8 cellular contexts compared by ENCODE assay signal in genomic region chr15:90249123-90249863, GRCh38. TPM values are rescaled to one million over a fixed set of nuclear protein-coding genes. Genes with fewer than 3 reads are reported as not detected.
DNase-seq lines count a peak whose midpoint lies in the region; ATAC-seq and TF ChIP-seq lines count a peak whose summit lies in the region.

TTLL13 (plus strand) TSS chr15:90249556; CDS start chr15:90250631, 1,075 bp downstream.

- H3K27ac ChIP-seq in spleen = peak within 1 kb of the TSS in 6 of 8 donors; percentile 20 to 70 (median 40)

- TF ChIP-seq POLR2A in spleen (IDR thresholded peaks at IDR 0.05) = no peak

- 2 to 8% (median 4%) methylated on average over 32 to 45 of the region's 45 CpGs for WGBS in spleen, 5 donors

- DNase-seq in DMS 273 (lab: John Stamatoyannopoulos, UW; ENCODE audit: unreplicated experiment) (peak; percentile 93), NCI-H2171 treated with DMSO at 0.1 percent for 48 hours (lab: John Stamatoyannopoulos, UW) (peak; percentile 79), islet precursor cell (peak; percentile 98), spleen (peak; percentile 96)
- DNase-seq in central memory CD4-positive, alpha-beta T cell = peak; percentile 39

- peaks cover 0 to 22% (median 16%) of the 10 kb centered on the region in 6 donors for H3K4me1 ChIP-seq in spleen

- intact Hi-C loops in spleen (cut with DNase I; ENCODE audit: low total_unique reads) = no loop called here

- no peaks in the 10 kb centered on the region for H3K27me3 ChIP-seq in spleen (replicated peaks in 1 of 7)

- H3K9me3 ChIP-seq in spleen = no peaks in the 10 kb centered on the region

- TF ChIP-seq CTCF in spleen (IDR thresholded peaks at IDR 0.05 in 8 of 11, conservative IDR thresholded peaks at IDR 0.05 in 3 of 11) = peak in 2 of 11 experiments; percentile 4 to 11

- H3K36me3 ChIP-seq in spleen = no peaks in the 10 kb centered on the region

- peak; percentile 74 for ATAC-seq in HG02678 (IDR thresholded peaks at IDR 0.05; ENCODE audit: unreplicated experiment)
- peak; percentile 81 to 90 for ATAC-seq in activated CD4-positive, CD25-positive, alpha-beta regulatory T cell treated with anti-CD3 and anti-CD28 coated beads, Interleukin-2, amount 50 U/mL, for 24 hours
- no peak for ATAC-seq in GM18873 (IDR thresholded peaks at IDR 0.05; ENCODE audit: low FRiP score, unreplicated experiment)

- H3K4me3 ChIP-seq in spleen = peak within 1 kb of the TSS; percentile 17 to 74 (median 49)

RNA-seq across cellular contexts. Expression of gene TTLL13, which starts in this region (rescaled TPM):
- 1 to 10 TPM in 1 of 7 donors, under 1 TPM in 3, not detected in 3; 0.14 to 1.8 (median 0.35) TPM for total RNA-seq in spleen
- polyA plus RNA-seq in spleen = under 1 TPM; 0.03 to 0.17 (median 0.10) TPM

Comparison
In these comparisons a context has a peak if more than half of its experiments do, and no peak if none do; other contexts are left out.
1. DNase-seq: peak in every context shown above with its lines; median percentile 98 in islet precursor cell; 96 in spleen; 93 in DMS 273; 79 in NCI-H2171 treated with DMSO at 0.1 percent for 48 hours; 39 in central memory CD4-positive, alpha-beta T cell.